Comparison of ENCODE assay signal across 18 cellular contexts in genomic region chr4:25727711-25728493, GRCh38.
DNase-seq lines count a peak whose midpoint lies in the region; ATAC-seq and FAIRE-seq lines count a peak whose summit lies in the region.
"Had no signal": no experiment of that assay in that cellular context is flagged by ENCODE, and none has a peak within 500 bp of the region (broad histone marks: within the 10 kb centered on the region; RNA-seq: fewer than 3 reads in every experiment).

No MANE protein-coding gene starts in this region.

- FAIRE-seq in frontal cortex (lab: Jason Lieb, UNC), result no peak

- peak; percentile 51 for ATAC-seq in HG02870 (IDR thresholded peaks at IDR 0.05; ENCODE audit: unreplicated experiment)
- ATAC-seq in HG02852 (IDR thresholded peaks at IDR 0.05; ENCODE audit: unreplicated experiment), result no peak
- ATAC-seq: activated CD4-positive, alpha-beta T cell treated with anti-CD3 and anti-CD28 coated beads for 36 hours; HCT116 had no signal

- DNase-seq in DMS53 (lab: John Stamatoyannopoulos, UW) (peak; percentile 64), DMS53 treated with DMSO at 0.1 percent for 48 hours (lab: John Stamatoyannopoulos, UW; ENCODE audit: unreplicated experiment) (no peak), NCI-H510A (lab: John Stamatoyannopoulos, UW) (peak; percentile 36), renal cortical epithelial cell (ENCODE audit: low read depth) (peak; percentile 41), NCI-H2171 (lab: John Stamatoyannopoulos, UW) (no peak), frontal cortex (ENCODE audit: low spot score in 2 of 2) (no peak)
- DNase-seq: activated CD4-positive, alpha-beta T cell treated with anti-CD3 and anti-CD28 coated beads for 36 hours; brain microvascular endothelial cell; dermis blood vessel endothelial cell; hippocampal formation; left ventricle myocardium inferior; MG63; SHP77 treated with DMSO at 0.1 percent for 48 hours; stimulated activated CD4-positive, alpha-beta T cell treated with anti-CD3 and anti-CD28 coated beads, Interleukin-15, amount 100 ng/mL, for 24 hours; substantia nigra had no signal

Comparison
In these comparisons a context has a peak if more than half of its experiments do, and no peak if none do; other contexts are left out.
1. DNase-seq: peak in DMS53 (single experiment), NCI-H510A (single experiment) and renal cortical epithelial cell (single experiment); none in DMS53 treated with DMSO at 0.1 percent for 48 hours (single experiment), NCI-H2171 (single experiment) and frontal cortex (0 of 2).